In genomic region chr11:63907808-63908530, GRCh38 we compare ENCODE assay signal across 1 cellular context.
TF ChIP-seq lines count a peak whose summit lies in the region.

No MANE protein-coding gene starts in this region.

TF ChIP-seq in IMR-90, 13 proteins besides CTCF, POLR2A, EP300 and RAD21 (continued from another document):
- TF ChIP-seq USF2 (IDR thresholded peaks at IDR 0.05; ENCODE audit: low read depth, low read length) (no peak), RCOR1 (IDR thresholded peaks at IDR 0.05; ENCODE audit: insufficient replicate concordance, low read length) (no peak), MAZ (IDR thresholded peaks at IDR 0.05; ENCODE audit: borderline replicate concordance, low read depth, low read length) (no peak), MAFK (IDR thresholded peaks at IDR 0.05; ENCODE audit: low read depth, low read length) (no peak), CEBPB (IDR thresholded peaks at IDR 0.05; ENCODE audit: low read depth, low read length) (no peak), BHLHE40 (IDR thresholded peaks at IDR 0.05; ENCODE audit: low read depth, low read length) (no peak)
TF ChIP-seq in IMR-90: peak in this region for 0.
